ENCODE assay signal across 32 cellular contexts in the genomic region with DNA sequence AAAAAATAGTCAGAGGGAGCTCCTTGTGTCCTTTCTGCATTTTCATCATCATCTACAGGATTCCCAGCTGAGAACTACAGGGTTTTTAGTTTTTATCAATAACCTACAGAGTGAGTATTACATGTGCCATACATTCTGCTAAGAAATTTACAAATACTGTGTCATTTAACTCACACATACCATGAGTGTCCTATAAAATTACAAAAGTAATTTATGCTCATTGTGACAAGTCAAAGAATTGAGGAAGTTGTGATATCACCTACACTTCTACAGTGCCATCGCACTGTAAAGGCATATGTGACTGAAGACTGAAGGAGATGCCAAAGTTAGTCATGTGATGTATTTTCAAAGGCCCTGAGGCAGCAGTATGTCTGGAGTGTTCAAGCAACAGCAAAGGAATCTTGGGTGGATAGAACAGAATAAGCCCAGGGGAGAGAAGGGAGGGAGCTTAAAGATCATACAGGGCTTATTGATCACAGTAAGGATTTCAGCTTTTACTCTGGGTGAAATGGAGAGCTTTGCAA.
DNase-seq lines count a peak whose midpoint lies in the region; ATAC-seq and TF ChIP-seq lines count a peak whose summit lies in the region.
"Had no signal": no experiment of that assay in that cellular context is flagged by ENCODE, and none has a peak within 500 bp of the region (broad histone marks: within the 10 kb centered on the region; RNA-seq: fewer than 3 reads in every experiment).

No MANE protein-coding gene starts in this region.

- TF ChIP-seq CTCF in IMR-90 (conservative IDR thresholded peaks at IDR 0.05; ENCODE audit: low read depth, low read length) (no peak), endothelial cell (IDR thresholded peaks at IDR 0.05; ENCODE audit: unreplicated experiment) (no peak), Caco-2 (IDR thresholded peaks at IDR 0.05; ENCODE audit: insufficient read depth in 1 of 2, low read depth in 1 of 2, low read length in 1 of 2, severe bottlenecking in 1 of 2, unreplicated experiment in 1 of 2) (no peak)

- H3K23ac ChIP-seq in IMR-90 (ENCODE audit: low read depth, low read length) (no peak overlapping the region), trophoblast cell (ENCODE audit: low read length) (no peak overlapping the region)

- peak overlapping the region; percentile 89 for H3K27ac Mint-ChIP-seq in endothelial cell (ENCODE audit: unreplicated experiment)
- no peak overlapping the region for H3K27ac Mint-ChIP-seq in Caco-2 (ENCODE audit: unreplicated experiment)
- H3K27ac Mint-ChIP-seq: activated CD4-positive, alpha-beta T cell treated with anti-CD3 and anti-CD28 coated beads, Interleukin-2, amount 10 ng/mL, durations not matched to agents 7 days and 5 days; activated naive CD8-positive, alpha-beta T cell; stimulated activated naive CD8-positive, alpha-beta T cell treated with anti-CD3 and anti-CD28 coated beads, Interleukin-15, amount 100 ng/mL, for 72 hours; WTC11 had no signal

- H2BK5ac ChIP-seq in IMR-90 (ENCODE audit: low read depth, low read length, poor library complexity, severe bottlenecking) (no peak overlapping the region), trophoblast cell (ENCODE audit: low read depth, low read length, poor library complexity) (no peak overlapping the region)

- H3K27me3 Mint-ChIP-seq in endothelial cell (ENCODE audit: unreplicated experiment) (peaks cover 4% of the 10 kb centered on the region), Caco-2 (ENCODE audit: insufficient read depth, unreplicated experiment) (no peaks in the 10 kb centered on the region)
- H3K27me3 Mint-ChIP-seq: activated CD4-positive, alpha-beta T cell treated with anti-CD3 and anti-CD28 coated beads, Interleukin-2, amount 10 ng/mL, durations not matched to agents 7 days and 5 days; stimulated activated naive CD8-positive, alpha-beta T cell treated with anti-CD3 and anti-CD28 coated beads, Interleukin-15, amount 100 ng/mL, for 72 hours had no signal

- dilution Hi-C loops in IMR-90 (cut with HindIII; ENCODE audit: low sequenced_read_pairs, unreplicated experiment): no loop called here

- CTCF ChIA-PET in IMR-90 (lab: Yijun Ruan, JAX): interaction anchor here (0.8 to 1.4 kb wide), 2 partner anchors 12 kb away, joined by 3 to 8 read pairs; no protein-coding TSS in a partner anchor
- CTCF ChIA-PET in Caco-2 (lab: Charles Lee): no interaction called here

- no peak overlapping the region for H4K5ac ChIP-seq in IMR-90 (ENCODE audit: low read depth, low read length)

- TF ChIP-seq POLR2A in IMR-90 (IDR thresholded peaks at IDR 0.05; ENCODE audit: low read depth, low read length): no peak

- peak; percentile 24; the same call in 1 of the 2 replicates for ATAC-seq in IMR-90 (ENCODE audit: low read depth)
- no peak for ATAC-seq in HG03378 (IDR thresholded peaks at IDR 0.05; ENCODE audit: unreplicated experiment)
- ATAC-seq: HCT116; left colon; Panc1; stimulated activated naive CD8-positive, alpha-beta T cell treated with anti-CD3 and anti-CD28 coated beads, Interleukin-15, amount 100 ng/mL, for 72 hours; WTC11 had no signal

- H2BK15ac ChIP-seq in IMR-90 (ENCODE audit: low read depth, low read length): no peak overlapping the region

- H2AFZ ChIP-seq in IMR-90 (replicated peaks; ENCODE audit: low read length, poor library complexity) (no peak overlapping the region), trophoblast cell (ENCODE audit: insufficient read depth, low read length, poor library complexity) (no peak overlapping the region)

- peaks cover 6% of the 10 kb centered on the region for H3K36me3 ChIP-seq in IMR-90 (ENCODE audit: control insufficient read depth, insufficient read depth, low read length)
- H3K36me3 ChIP-seq in trophoblast cell (ENCODE audit: control insufficient read depth in 1 of 2, insufficient read depth in 2 of 2, low read length in 2 of 2): peaks cover 0 to 2% of the 10 kb centered on the region in 2 experiments
- no peaks in the 10 kb centered on the region for H3K36me3 ChIP-seq in Caco-2 (ENCODE audit: control insufficient read depth, insufficient read depth, low read length)
- H3K36me3 ChIP-seq: BLaER1 treated with 17β-estradiol and CSF1 and Interleukin-3, amounts not matched to agents 10 nM and 100 nM; colonic mucosa; neutrophil; spleen had no signal

- peaks cover 69% of the 10 kb centered on the region for H3K4me1 Mint-ChIP-seq in endothelial cell (ENCODE audit: unreplicated experiment)
- H3K4me1 Mint-ChIP-seq in Caco-2 (ENCODE audit: low read depth, unreplicated experiment): peaks cover 17% of the 10 kb centered on the region

- no peaks in the 10 kb centered on the region for H4K20me1 ChIP-seq in IMR-90 (ENCODE audit: insufficient read depth, low read length)
- H4K20me1 ChIP-seq: BLaER1 treated with 17β-estradiol and CSF1 and Interleukin-3, amounts not matched to agents 10 nM and 100 nM had no signal

- no peaks in the 10 kb centered on the region for H3K9me1 ChIP-seq in IMR-90 (ENCODE audit: insufficient read depth, low read length)

- no peak overlapping the region for H2AK5ac ChIP-seq in IMR-90 (ENCODE audit: low read depth, low read length)
- H2AK5ac ChIP-seq in trophoblast cell (ENCODE audit: low read length): no peak overlapping the region

- H4K12ac ChIP-seq in trophoblast cell (ENCODE audit: low read depth, low read length): no peak overlapping the region

- H2BK120ac ChIP-seq in IMR-90 (ENCODE audit: low read depth, low read length): no peak overlapping the region
- no peak overlapping the region for H2BK120ac ChIP-seq in trophoblast cell (ENCODE audit: insufficient read depth, low read length, poor library complexity)

- TF ChIP-seq RAD21 in IMR-90 (IDR thresholded peaks at IDR 0.05; ENCODE audit: low read length): no peak

- DNase-seq in IMR-90 (no peak), OCI-M1 (lab: John Stamatoyannopoulos, UW) (peak; percentile 63), endothelial cell (ENCODE audit: low spot score) (no peak), trophoblast cell (peak; percentile 22 to 69), Caco-2 (no peak), NCI-H748 treated with DMSO at 0.1 percent for 48 hours (lab: John Stamatoyannopoulos, UW) (no peak)
- DNase-seq: activated CD4-positive, alpha-beta T cell treated with anti-CD3 and anti-CD28 coated beads, Interleukin-2, amount 10 ng/mL, durations not matched to agents 7 days and 5 days; anterior cingulate cortex; colonic mucosa; COR-L47; DMS79; effector CD8-positive, alpha-beta T cell; left colon; mesenchymal stem cell; NCI-H2029; NCI-H524; right cardiac atrium; SHP77 treated with DMSO at 0.1 percent for 48 hours; spleen; stimulated activated CD4-positive, alpha-beta T cell treated with anti-CD3 and anti-CD28 coated beads, Interleukin-2, amount 100 ng/mL, for 24 hours; stimulated activated CD8-positive, alpha-beta memory T cell treated with anti-CD3 and anti-CD28 coated beads, Interleukin-4, amount 100 ng/mL, for 48 hours; stimulated activated naive CD8-positive, alpha-beta T cell treated with anti-CD3 and anti-CD28 coated beads, Interleukin-15, amount 100 ng/mL, for 72 hours; T-helper 9 cell had no signal

- H4K8ac ChIP-seq in IMR-90 (ENCODE audit: low read depth in 2 of 2, low read length in 2 of 2) (no peak overlapping the region), trophoblast cell (ENCODE audit: low read depth, low read length) (no peak overlapping the region)

- no peak overlapping the region for H3K4me2 ChIP-seq in IMR-90 (ENCODE audit: low read depth, low read length)
- H3K4me2 ChIP-seq in trophoblast cell (ENCODE audit: low read length): no peak overlapping the region

- H3K79me1 ChIP-seq in IMR-90 (ENCODE audit: low read depth in 1 of 2, low read length in 2 of 2): no peaks in the 10 kb centered on the region; a peak in 1 of 4 replicates
- H3K79me1 ChIP-seq in trophoblast cell (ENCODE audit: low read length): no peaks in the 10 kb centered on the region

- no peak overlapping the region for H3K27ac ChIP-seq in IMR-90 (ENCODE audit: insufficient read depth, low read length)
- no peak overlapping the region for H3K27ac ChIP-seq in trophoblast cell (ENCODE audit: low read depth, low read length)
- H3K27ac ChIP-seq: BLaER1 treated with 17β-estradiol and CSF1 and Interleukin-3, amounts not matched to agents 10 nM and 100 nM; colonic mucosa; epithelial cell of prostate; neutrophil; spleen; thoracic aorta had no signal

- H3K14ac ChIP-seq in IMR-90 (replicated peaks; ENCODE audit: low read depth, low read length): no peak overlapping the region
- no peak overlapping the region for H3K14ac ChIP-seq in trophoblast cell (ENCODE audit: low read length)

- no peak overlapping the region for H2BK12ac ChIP-seq in trophoblast cell (ENCODE audit: low read length)

- in situ Hi-C loops in IMR-90 (cut with MboI; ENCODE audit: low sequenced_read_pairs): no loop called here

- no peaks in the 10 kb centered on the region for H3K27me3 ChIP-seq in IMR-90 (ENCODE audit: control insufficient read depth, insufficient read depth, low read length)
- H3K27me3 ChIP-seq in trophoblast cell (ENCODE audit: insufficient read depth, low read length): no peaks in the 10 kb centered on the region
- H3K27me3 ChIP-seq in Caco-2 (replicated peaks; ENCODE audit: control insufficient read depth, insufficient read depth, low read length): no peaks in the 10 kb centered on the region
- H3K27me3 ChIP-seq: BLaER1 treated with 17β-estradiol and CSF1 and Interleukin-3, amounts not matched to agents 10 nM and 100 nM; colonic mucosa; neutrophil; spleen had no signal

- no CpG with 5 or more reads among the region's 1 CpG for WGBS in IMR-90 (ENCODE audit: extremely low coverage in 2 of 2, insufficient read length in 1 of 2), 2 experiments
- WGBS in trophoblast cell (ENCODE audit: extremely low coverage, insufficient coverage, insufficient read length): no CpG with 5 or more reads among the region's 1 CpG

- H3K4me3 ChIP-seq in IMR-90 (ENCODE audit: insufficient read depth, low read depth, low read length) (no peak overlapping the region), trophoblast cell (ENCODE audit: low read depth, low read length) (no peak overlapping the region), Caco-2 (ENCODE audit: low read depth, low read length) (no peak overlapping the region)
- H3K4me3 ChIP-seq: BLaER1 treated with 17β-estradiol and CSF1 and Interleukin-3, amounts not matched to agents 10 nM and 100 nM; colonic mucosa; spleen; thoracic aorta had no signal

- no peaks in the 10 kb centered on the region for H3K4me1 ChIP-seq in IMR-90 (ENCODE audit: control insufficient read depth, insufficient read depth, low read length)
- H3K4me1 ChIP-seq in trophoblast cell (ENCODE audit: control insufficient read depth in 1 of 2, insufficient read depth in 2 of 2, low read length in 2 of 2): peaks cover 0 to 6% of the 10 kb centered on the region in 2 experiments
- H3K4me1 ChIP-seq in Caco-2: peaks cover 10% of the 10 kb centered on the region
- H3K4me1 ChIP-seq: colonic mucosa had no signal

- BruUV-seq in IMR-90 (replicated peaks; lab: Mats Ljungman, UMichigan): no TSS peak
- BruUV-seq in Caco-2 (replicated peaks; lab: Mats Ljungman, UMichigan): no TSS peak

- POLR2A ChIA-PET in IMR-90 (lab: Charles Lee; ENCODE audit: unreplicated experiment) (no interaction called here), Caco-2 (lab: Charles Lee) (interaction anchor here (0.5 kb wide), 1 partner anchor 231 kb away, joined by 3 read pairs; no protein-coding TSS in a partner anchor)

- no peak overlapping the region for H3K56ac ChIP-seq in IMR-90 (ENCODE audit: extremely low read depth, insufficient read depth, low read length)

- no peak overlapping the region for H3K4me3 Mint-ChIP-seq in endothelial cell (ENCODE audit: unreplicated experiment)
- H3K4me3 Mint-ChIP-seq in Caco-2 (ENCODE audit: unreplicated experiment): no peak overlapping the region
- H3K4me3 Mint-ChIP-seq: activated CD4-positive, alpha-beta T cell treated with anti-CD3 and anti-CD28 coated beads, Interleukin-2, amount 10 ng/mL, durations not matched to agents 7 days and 5 days; activated naive CD8-positive, alpha-beta T cell; stimulated activated naive CD8-positive, alpha-beta T cell treated with anti-CD3 and anti-CD28 coated beads, Interleukin-15, amount 100 ng/mL, for 72 hours; WTC11 had no signal

- H3K9ac ChIP-seq in IMR-90 (ENCODE audit: low read depth, low read length) (no peak overlapping the region), trophoblast cell (ENCODE audit: low read length) (no peak overlapping the region)
- H3K9ac ChIP-seq: BLaER1 treated with 17β-estradiol and CSF1 and Interleukin-3, amounts not matched to agents 10 nM and 100 nM had no signal

- H3K79me2 ChIP-seq in trophoblast cell (ENCODE audit: control insufficient read depth, insufficient read depth, low read length, poor library complexity): no peaks in the 10 kb centered on the region

- H3K9me3 Mint-ChIP-seq in endothelial cell (ENCODE audit: unreplicated experiment) (no peaks in the 10 kb centered on the region), Caco-2 (ENCODE audit: unreplicated experiment) (no peaks in the 10 kb centered on the region)
- H3K9me3 Mint-ChIP-seq: activated CD4-positive, alpha-beta T cell treated with anti-CD3 and anti-CD28 coated beads, Interleukin-2, amount 10 ng/mL, durations not matched to agents 7 days and 5 days; stimulated activated naive CD8-positive, alpha-beta T cell treated with anti-CD3 and anti-CD28 coated beads, Interleukin-15, amount 100 ng/mL, for 72 hours; WTC11 had no signal

- H3K18ac ChIP-seq in IMR-90 (ENCODE audit: low read depth, low read length) (no peak overlapping the region), trophoblast cell (ENCODE audit: low read length) (no peak overlapping the region)

- intact Hi-C loops in IMR-90 (cut with micrococcal nuclease): no loop called here
- intact Hi-C loops in Caco-2 (cut with micrococcal nuclease; ENCODE audit: unreplicated experiment): no loop called here

- H3K36me3 Mint-ChIP-seq in endothelial cell (ENCODE audit: low read depth, unreplicated experiment) (peaks cover 11% of the 10 kb centered on the region), Caco-2 (ENCODE audit: insufficient read depth, unreplicated experiment) (peaks cover 17% of the 10 kb centered on the region)
- H3K36me3 Mint-ChIP-seq: WTC11 had no signal

- H4K91ac ChIP-seq in IMR-90 (ENCODE audit: insufficient read depth, low read depth, low read length) (no peak overlapping the region), trophoblast cell (ENCODE audit: low read depth, low read length) (no peak overlapping the region)

- H3K4ac ChIP-seq in IMR-90 (ENCODE audit: low read depth, low read length) (no peak overlapping the region), trophoblast cell (ENCODE audit: low read depth, low read length) (no peak overlapping the region)

- H2BK20ac ChIP-seq in IMR-90 (ENCODE audit: low read depth, low read length): no peak overlapping the region

- H3K9me3 ChIP-seq in IMR-90 (ENCODE audit: control insufficient read depth, insufficient read depth, low read length) (no peaks in the 10 kb centered on the region), trophoblast cell (ENCODE audit: insufficient read depth, low read depth, low read length) (no peaks in the 10 kb centered on the region), Caco-2 (no peaks in the 10 kb centered on the region)
- H3K9me3 ChIP-seq: BLaER1 treated with 17β-estradiol and CSF1 and Interleukin-3, amounts not matched to agents 10 nM and 100 nM; colonic mucosa; neutrophil; spleen; thoracic aorta had no signal

- no peak overlapping the region for H2AK9ac ChIP-seq in IMR-90 (replicated peaks; ENCODE audit: low read depth, low read length, poor library complexity)

Comparison
In these comparisons a context has a peak if more than half of its experiments do, and no peak if none do; other contexts are left out.
1. DNase-seq: peak in OCI-M1 (single experiment) and trophoblast cell (2 of 2); none in IMR-90 (single experiment), endothelial cell (single experiment), Caco-2 (0 of 2) and NCI-H748 treated with DMSO at 0.1 percent for 48 hours (single experiment).